ENCODE assay signal across 8 cellular contexts in the genomic region with DNA sequence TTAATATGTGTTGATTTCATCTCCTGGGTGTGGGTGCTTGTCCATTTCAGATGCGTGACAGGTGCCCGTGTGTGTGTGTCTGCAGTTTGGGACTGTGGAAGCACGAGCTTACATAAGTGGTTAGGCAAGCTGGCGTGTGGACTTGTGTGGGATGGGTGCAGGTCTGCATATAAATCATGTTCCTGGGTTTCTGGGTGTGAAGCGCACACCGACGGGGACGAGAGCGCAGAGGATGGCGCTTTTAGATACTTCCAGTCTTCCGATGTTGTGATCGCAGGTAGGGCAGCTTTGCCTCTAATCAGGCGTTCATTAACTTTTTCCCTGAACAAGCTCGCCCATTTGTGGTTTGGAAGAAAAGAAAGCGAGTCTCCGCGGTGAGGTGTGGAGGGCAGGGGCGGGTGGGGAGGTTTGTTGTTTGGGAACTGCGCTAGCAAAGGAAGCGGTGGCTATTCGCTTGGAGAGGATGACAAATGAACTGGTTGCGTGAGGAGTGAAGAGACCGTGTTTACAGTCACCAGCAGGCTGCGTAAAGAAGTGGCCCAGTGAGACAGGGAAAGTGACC. TPM values are rescaled to one million over a fixed set of nuclear protein-coding genes. Genes with fewer than 3 reads are reported as not detected.
DNase-seq lines count a peak whose midpoint lies in the region; ATAC-seq and TF ChIP-seq lines count a peak whose summit lies in the region.

No MANE protein-coding gene starts in this region.

- DNase-seq in stimulated activated CD4-positive, alpha-beta T cell treated with anti-CD3 and anti-CD28 coated beads, Interleukin-12 subunit alpha, Interleukin-12 subunit beta, amount 100 ng/mL, for 48 hours (ENCODE audit: low read depth in 2 of 3, low spot score in 1 of 3) = peak in 2 of 3 donors; percentile 8
- no peak for DNase-seq in stimulated activated CD4-positive, alpha-beta T cell treated with anti-CD3 and anti-CD28 coated beads, Interleukin-4, amount 100 ng/mL, for 4 hours
- DNase-seq in adipocyte (ENCODE audit: low read depth) (peak; percentile 1), lung (ENCODE audit: low spot score) (no peak), uterus (no peak), NCI-H1436 (lab: John Stamatoyannopoulos, UW) (no peak)
- DNase-seq in effector CD8-positive, alpha-beta T cell (lab: John Stamatoyannopoulos, UW) = no peak

- intact Hi-C loops in uterus (cut with DNase I; ENCODE audit: low total_unique reads) = no loop called here

- WGBS in lung, 2 donors = 2% methylated on average over 24 of the region's 24 CpGs

- H3K9me3 ChIP-seq in adipocyte (ENCODE audit: control insufficient read depth, low read length) (peaks cover 3% of the 10 kb centered on the region), lung (ENCODE audit: control insufficient read depth in 2 of 2, insufficient read depth in 1 of 2, low read length in 1 of 2) (peaks cover 0 to 2% of the 10 kb centered on the region in 2 donors), uterus (no peaks in the 10 kb centered on the region)

- H3K27ac ChIP-seq in lung (ENCODE audit: low read depth in 1 of 2, low read length in 1 of 2) (no peak overlapping the region), uterus (no peak overlapping the region)

- ATAC-seq in lung (ENCODE audit: insufficient read depth, low FRiP score) (no peak), HG03045 (IDR thresholded peaks at IDR 0.05; ENCODE audit: unreplicated experiment) (no peak)

- H3K4me3 ChIP-seq in adipocyte (ENCODE audit: low read length) (no peak overlapping the region), lung (peak overlapping the region; percentile 18), uterus (peak overlapping the region; percentile 16 to 31)

- no peak for TF ChIP-seq CTCF in lung (IDR thresholded peaks at IDR 0.05; ENCODE audit: control extremely low read depth, extremely low read depth)
- TF ChIP-seq CTCF in uterus (IDR thresholded peaks at IDR 0.05) = peak in 1 of 4 experiments; percentile 3

- no peak for TF ChIP-seq POLR2A in uterus (IDR thresholded peaks at IDR 0.05)

- H3K36me3 ChIP-seq in adipocyte (ENCODE audit: control insufficient read depth, insufficient read depth, low read length, severe bottlenecking) (no peaks in the 10 kb centered on the region), lung (ENCODE audit: control insufficient read depth in 2 of 2, insufficient read depth in 2 of 2, low read length in 2 of 2) (no peaks in the 10 kb centered on the region), uterus (no peaks in the 10 kb centered on the region)

- H3K27me3 ChIP-seq in adipocyte (replicated peaks; ENCODE audit: control insufficient read depth, insufficient read depth, low read length) = peaks cover 34% of the 10 kb centered on the region
- H3K27me3 ChIP-seq in lung (ENCODE audit: control insufficient read depth, insufficient read depth) = no peaks in the 10 kb centered on the region
- peaks cover 0 to 25% of the 10 kb centered on the region in 2 donors for H3K27me3 ChIP-seq in uterus

- H3K4me1 ChIP-seq in adipocyte (ENCODE audit: control insufficient read depth, insufficient read depth, low read length) = no peaks in the 10 kb centered on the region
- H3K4me1 ChIP-seq in lung (ENCODE audit: control insufficient read depth in 2 of 2, insufficient read depth in 2 of 2, low read length in 2 of 2) = peaks cover 6 to 7% of the 10 kb centered on the region in 2 donors
- peaks cover 0 to 9% of the 10 kb centered on the region in 2 donors for H3K4me1 ChIP-seq in uterus

- no peak overlapping the region for H3K9ac ChIP-seq in adipocyte (ENCODE audit: low read length)

RNA-seq across cellular contexts. Expression of gene RGS6, which starts 0.9 kb away (rescaled TPM):
- total RNA-seq in lung (1 to 10 TPM in 1 of 2 donors, under 1 TPM in 1; 0.34 to 5.4 TPM), uterus (1 to 10 TPM in 3 of 4 donors, not detected in 1; 1.0 to 7.4 (median 6.2) TPM)
- under 1 TPM; 0.21 to 0.57 TPM for polyA plus RNA-seq in lung

Comparison
In these comparisons a context has a peak if more than half of its experiments do, and no peak if none do; other contexts are left out.
1. DNase-seq: peak in stimulated activated CD4-positive, alpha-beta T cell treated with anti-CD3 and anti-CD28 coated beads, Interleukin-12 subunit alpha, Interleukin-12 subunit beta, amount 100 ng/mL, for 48 hours (2 of 3) and adipocyte (single experiment); none in stimulated activated CD4-positive, alpha-beta T cell treated with anti-CD3 and anti-CD28 coated beads, Interleukin-4, amount 100 ng/mL, for 4 hours (0 of 2), lung (single experiment), uterus (0 of 2), effector CD8-positive, alpha-beta T cell (single experiment) and NCI-H1436 (single experiment).